In the genomic region with DNA sequence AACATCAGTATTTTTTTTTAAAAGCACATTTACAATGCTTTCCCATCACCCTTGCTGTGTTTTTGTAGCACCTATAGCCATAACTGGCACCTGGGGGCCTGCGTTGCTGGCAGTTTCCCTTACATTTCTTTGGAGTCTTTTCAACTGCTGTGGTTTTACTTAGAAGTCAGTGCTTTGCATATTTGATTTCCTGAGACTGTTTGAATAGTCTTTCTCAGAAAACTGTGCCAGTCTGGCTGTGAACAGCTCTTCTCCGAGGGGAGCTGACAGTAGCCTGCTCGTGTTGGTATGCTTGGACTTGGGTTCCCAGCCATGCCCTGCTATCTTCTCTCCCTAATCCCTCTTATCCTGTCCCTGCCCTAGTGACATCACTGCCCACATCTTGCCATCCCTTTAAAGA, we compare ENCODE assay signal across 8 cellular contexts.
DNase-seq lines count a peak whose midpoint lies in the region; ATAC-seq and TF ChIP-seq lines count a peak whose summit lies in the region.
"Had no signal": no experiment of that assay in that cellular context is flagged by ENCODE, and none has a peak within 500 bp of the region (broad histone marks: within the 10 kb centered on the region; RNA-seq: fewer than 3 reads in every experiment).

No MANE protein-coding gene starts in this region.

- peak overlapping the region; percentile 77 for H3K4me3 Mint-ChIP-seq in activated naive CD4-positive, alpha-beta T cell treated with anti-CD3 and anti-CD28 coated beads, Interleukin-2, amount 10 ng/mL, durations not matched to agents 7 days and 5 days

- H3K4me3 ChIP-seq in MM.1S (ENCODE audit: low read length): peak overlapping the region; percentile 4; the same call in 1 of the 2 replicates
- H3K4me3 ChIP-seq: SJSA1 had no signal

- CTCF ChIA-PET in activated naive CD4-positive, alpha-beta T cell treated with anti-CD3 and anti-CD28 coated beads, Interleukin-2, amount 10 ng/mL, durations not matched to agents 7 days and 5 days (lab: Charles Lee): interaction anchor here (0.9 to 5.5 kb wide), 13 partner anchors 12 to 133 kb away, joined by 3 to 33 read pairs (median 3); no protein-coding TSS in a partner anchor

- H3K9me3 ChIP-seq in MM.1S (replicated peaks; ENCODE audit: insufficient read depth, low read length): no peaks in the 10 kb centered on the region
- H3K9me3 ChIP-seq: SJSA1 had no signal

- H3K4me1 Mint-ChIP-seq in activated naive CD4-positive, alpha-beta T cell treated with anti-CD3 and anti-CD28 coated beads, Interleukin-2, amount 10 ng/mL, durations not matched to agents 7 days and 5 days: peaks cover 76% of the 10 kb centered on the region

- no peaks in the 10 kb centered on the region for H4K20me1 ChIP-seq in MM.1S (ENCODE audit: insufficient read depth, low read length)

- DNase-seq in MM.1S (peak; percentile 84), NCI-H1092 (lab: John Stamatoyannopoulos, UW) (no peak), hypothalamus (lab: John Stamatoyannopoulos, UW) (no peak), OCI-M2 (lab: John Stamatoyannopoulos, UW; ENCODE audit: unreplicated experiment) (no peak)
- peak; percentile 78 for DNase-seq in activated naive CD4-positive, alpha-beta T cell treated with anti-CD3 and anti-CD28 coated beads, Interleukin-2, amount 10 ng/mL, durations not matched to agents 7 days and 5 days
- peak in 2 of 3 experiments; percentile 17 to 41 for DNase-seq in stimulated activated CD4-positive, alpha-beta T cell treated with anti-CD3 and anti-CD28 coated beads, TNF-alpha, amount 100 ng/mL, for 4 hours (ENCODE audit: low read depth in 3 of 3)

- H3K9ac ChIP-seq in MM.1S (ENCODE audit: low read length): no peak overlapping the region; the same call in 1 of the 2 replicates

- H3K9me3 Mint-ChIP-seq in activated naive CD4-positive, alpha-beta T cell treated with anti-CD3 and anti-CD28 coated beads, Interleukin-2, amount 10 ng/mL, durations not matched to agents 7 days and 5 days: no peaks in the 10 kb centered on the region

- H2AFZ ChIP-seq in MM.1S (ENCODE audit: low read length): peak overlapping the region; percentile 21; the same call in 1 of the 2 replicates

- H3K4me2 ChIP-seq in MM.1S (ENCODE audit: low read depth, low read length): peak overlapping the region; percentile 59

- no peaks in the 10 kb centered on the region for H3K27me3 Mint-ChIP-seq in activated naive CD4-positive, alpha-beta T cell treated with anti-CD3 and anti-CD28 coated beads, Interleukin-2, amount 10 ng/mL, durations not matched to agents 7 days and 5 days

- H3K27ac Mint-ChIP-seq in activated naive CD4-positive, alpha-beta T cell treated with anti-CD3 and anti-CD28 coated beads, Interleukin-2, amount 10 ng/mL, durations not matched to agents 7 days and 5 days: peak overlapping the region; percentile 97

- peaks cover 73% of the 10 kb centered on the region for H3K36me3 Mint-ChIP-seq in activated naive CD4-positive, alpha-beta T cell treated with anti-CD3 and anti-CD28 coated beads, Interleukin-2, amount 10 ng/mL, durations not matched to agents 7 days and 5 days

- H3K27ac ChIP-seq in MM.1S (ENCODE audit: low read length): peak overlapping the region; percentile 20; the same call in 1 of the 2 replicates
- H3K27ac ChIP-seq: SJSA1 had no signal

- no peaks in the 10 kb centered on the region for H3K36me3 ChIP-seq in MM.1S (replicated peaks; ENCODE audit: insufficient read depth, low read length)
- H3K36me3 ChIP-seq: SJSA1 had no signal

- peaks cover 22% of the 10 kb centered on the region for H3K4me1 ChIP-seq in MM.1S (ENCODE audit: low read length)
- H3K4me1 ChIP-seq: SJSA1 had no signal

- ATAC-seq in GM21619 (IDR thresholded peaks at IDR 0.05; ENCODE audit: unreplicated experiment): peak; percentile 73

- H3K79me2 ChIP-seq in MM.1S (ENCODE audit: low read length): no peaks in the 10 kb centered on the region

- H3K27me3 ChIP-seq in MM.1S (replicated peaks; ENCODE audit: insufficient read depth, low read length): no peaks in the 10 kb centered on the region

- H3F3A ChIP-seq in MM.1S (ENCODE audit: insufficient read depth, low read length): peaks cover 10% of the 10 kb centered on the region

- H3K9me2 ChIP-seq in MM.1S (replicated peaks; ENCODE audit: insufficient read depth, low read length): no peaks in the 10 kb centered on the region

- TF ChIP-seq CTCF in MM.1S (IDR thresholded peaks at IDR 0.05; ENCODE audit: low read length): no peak

Comparison
In these comparisons a context has a peak if more than half of its experiments do, and no peak if none do; other contexts are left out.
1. DNase-seq: peak in MM.1S (single experiment), activated naive CD4-positive, alpha-beta T cell treated with anti-CD3 and anti-CD28 coated beads, Interleukin-2, amount 10 ng/mL, durations not matched to agents 7 days and 5 days (single experiment) and stimulated activated CD4-positive, alpha-beta T cell treated with anti-CD3 and anti-CD28 coated beads, TNF-alpha, amount 100 ng/mL, for 4 hours (2 of 3); none in NCI-H1092 (single experiment), hypothalamus (0 of 51) and OCI-M2 (single experiment).